8 cellular contexts compared by ENCODE assay signal in the genomic region with DNA sequence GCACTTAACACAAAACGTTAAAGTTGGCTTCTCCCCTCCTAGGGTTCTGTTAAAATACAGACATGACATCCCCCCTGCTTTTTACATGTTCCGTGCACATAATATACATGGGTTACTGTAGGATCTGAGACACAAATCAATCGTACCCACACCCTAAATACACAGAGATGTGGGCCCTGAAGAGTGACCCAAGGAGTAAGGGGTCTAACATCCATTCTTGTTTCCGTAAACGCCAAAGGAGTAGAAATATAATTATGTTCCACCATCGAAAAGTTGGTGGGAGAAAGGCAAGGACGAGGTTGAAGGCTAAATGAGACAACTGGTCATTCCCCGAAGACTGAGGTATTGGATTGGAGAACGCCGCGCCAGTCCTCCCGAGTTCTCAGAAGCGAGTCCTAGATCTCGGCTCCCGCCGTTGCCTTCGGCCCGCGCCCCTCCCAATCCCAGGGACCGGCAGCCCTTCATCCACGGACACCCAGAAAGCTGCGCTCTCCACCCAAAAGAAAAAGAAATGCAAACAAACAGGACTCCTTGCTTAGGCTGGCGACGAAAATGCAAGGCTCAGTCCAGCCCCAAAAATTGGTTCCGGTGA. TPM values are rescaled to one million over a fixed set of nuclear protein-coding genes. Genes with fewer than 3 reads are reported as not detected.
DNase-seq lines count a peak whose midpoint lies in the region; ATAC-seq lines count a peak whose summit lies in the region.

No MANE protein-coding gene starts in this region.

- H3K4me1 Mint-ChIP-seq in naive thymus-derived CD8-positive, alpha-beta T cell: peaks cover 24 to 46% (median 35%) of the 10 kb centered on the region in 4 donors

- H3K4me3 Mint-ChIP-seq in naive thymus-derived CD8-positive, alpha-beta T cell: peak overlapping the region; percentile 10 to 77 (median 63)

- H3K79me2 ChIP-seq in ACC112 (ENCODE audit: control insufficient read depth, insufficient read depth, low read length, unreplicated experiment): peaks cover 56% of the 10 kb centered on the region

- peaks cover 59 to 100% (median 88%) of the 10 kb centered on the region in 5 donors for H3K27me3 Mint-ChIP-seq in naive thymus-derived CD8-positive, alpha-beta T cell

- peaks cover 0 to 35% (median 7%) of the 10 kb centered on the region in 9 donors for H3K9me3 Mint-ChIP-seq in naive thymus-derived CD8-positive, alpha-beta T cell

- H3K36me3 ChIP-seq in ACC112 (ENCODE audit: insufficient read depth, low read length) (peaks cover 5% of the 10 kb centered on the region; the same call in 1 of the 2 replicates), HUES48 (ENCODE audit: control insufficient read depth, insufficient read depth, low read length) (no peaks in the 10 kb centered on the region), duodenal mucosa (ENCODE audit: control insufficient read depth in 1 of 2, insufficient read depth in 2 of 2, low read length in 2 of 2) (no peaks in the 10 kb centered on the region)

- no peak for ATAC-seq in naive thymus-derived CD8-positive, alpha-beta T cell
- ATAC-seq in HG02678 (IDR thresholded peaks at IDR 0.05; ENCODE audit: unreplicated experiment) (no peak), HG02938 (IDR thresholded peaks at IDR 0.05; ENCODE audit: unreplicated experiment) (no peak), HG03095 (IDR thresholded peaks at IDR 0.05; ENCODE audit: unreplicated experiment) (no peak)

- POLR2A ChIA-PET in naive thymus-derived CD8-positive, alpha-beta T cell (lab: Charles Lee): no interaction called here

- H3K27ac ChIP-seq in ACC112 (ENCODE audit: low read depth, low read length) (peak overlapping the region; percentile 72), HUES48 (ENCODE audit: low read depth, low read length) (no peak overlapping the region), duodenal mucosa (ENCODE audit: low read depth, low read length) (no peak overlapping the region)

- DNase-seq in naive thymus-derived CD8-positive, alpha-beta T cell: no peak
- no peak for DNase-seq in head of caudate nucleus

- H3K9me3 ChIP-seq in HUES48 (ENCODE audit: control insufficient read depth, insufficient read depth, low read length) (no peaks in the 10 kb centered on the region), duodenal mucosa (ENCODE audit: control insufficient read depth in 1 of 2, low read length in 2 of 2) (no peaks in the 10 kb centered on the region)

- H3K27ac Mint-ChIP-seq in naive thymus-derived CD8-positive, alpha-beta T cell: peak overlapping the region in 1 of 10 donors; percentile 54

- no peaks in the 10 kb centered on the region for H3K27me3 ChIP-seq in ACC112 (ENCODE audit: insufficient read depth, low read length)
- H3K27me3 ChIP-seq in HUES48 (ENCODE audit: control insufficient read depth, insufficient read depth, low read length): peaks cover 100% of the 10 kb centered on the region
- H3K27me3 ChIP-seq in duodenal mucosa (ENCODE audit: control insufficient read depth in 1 of 2, insufficient read depth in 2 of 2, low read length in 2 of 2): peaks cover 98 to 100% of the 10 kb centered on the region in 2 donors

- intact Hi-C loops in head of caudate nucleus (cut with DNase I): no loop called here

- H3K36me3 Mint-ChIP-seq in naive thymus-derived CD8-positive, alpha-beta T cell: peaks cover 0 to 27% (median 12%) of the 10 kb centered on the region in 3 donors

- no peaks in the 10 kb centered on the region for H3K4me1 ChIP-seq in ACC112 (ENCODE audit: control insufficient read depth, insufficient read depth, low read length, unreplicated experiment)
- H3K4me1 ChIP-seq in HUES48 (ENCODE audit: control insufficient read depth, insufficient read depth, low read length): peaks cover 51% of the 10 kb centered on the region
- peaks cover 14 to 20% of the 10 kb centered on the region in 2 donors for H3K4me1 ChIP-seq in duodenal mucosa (ENCODE audit: control insufficient read depth in 1 of 2, insufficient read depth in 2 of 2, low read length in 2 of 2)

- peak overlapping the region; percentile 94 for H3K4me3 ChIP-seq in ACC112 (ENCODE audit: low read depth, low read length)
- peak overlapping the region; percentile 53 for H3K4me3 ChIP-seq in HUES48 (ENCODE audit: low read depth, low read length)
- H3K4me3 ChIP-seq in duodenal mucosa (ENCODE audit: low read depth in 1 of 2, low read length in 2 of 2): peak overlapping the region; percentile 40 to 51

- peak overlapping the region; percentile 91 for H2AFZ ChIP-seq in ACC112 (ENCODE audit: low read length, unreplicated experiment)

- H3K9ac ChIP-seq in HUES48 (ENCODE audit: low read depth, low read length) (no peak overlapping the region), duodenal mucosa (ENCODE audit: low read depth in 1 of 2, low read length in 2 of 2) (no peak overlapping the region)

RNA-seq across cellular contexts. Expression of gene TBX15, which starts 1.2 kb away (rescaled TPM):
- not detected for total RNA-seq in naive thymus-derived CD8-positive, alpha-beta T cell
- polyA plus RNA-seq in naive thymus-derived CD8-positive, alpha-beta T cell: not detected
